ENCODE assay signal across 1 cellular context in genomic region chr10:132264306-132264950, GRCh38.
TF ChIP-seq lines count a peak whose summit lies in the region.

No MANE protein-coding gene starts in this region.

TF ChIP-seq in HepG2, 621 proteins besides CTCF, POLR2A, EP300 and RAD21 (continued from another document):
- peak; percentile 30; the same call in 1 of the 2 replicates for TF ChIP-seq MNT (IDR thresholded peaks at IDR 0.05)
